ENCODE assay signal across 1 cellular context in genomic region chr1:174013864-174014418, GRCh38.
TF ChIP-seq lines count a peak whose summit lies in the region.

No MANE protein-coding gene starts in this region.

TF ChIP-seq in GM12878, 131 proteins besides CTCF, POLR2A, EP300 and RAD21:
- TF ChIP-seq RBBP5 (conservative IDR thresholded peaks at IDR 0.05), result no peak
- TF ChIP-seq TCF3 (IDR thresholded peaks at IDR 0.05; ENCODE audit: borderline replicate concordance, insufficient read depth, low read depth, low read length), result no peak
